Comparison of ENCODE assay signal across 23 cellular contexts in genomic region chr3:49493901-49494300, GRCh38. TPM values are rescaled to one million over a fixed set of nuclear protein-coding genes. Genes with fewer than 3 reads are reported as not detected.
DNase-seq lines count a peak whose midpoint lies in the region; ATAC-seq and TF ChIP-seq lines count a peak whose summit lies in the region.
"Had no signal": no experiment of that assay in that cellular context is flagged by ENCODE, and none has a peak within 500 bp of the region (broad histone marks: within the 10 kb centered on the region; RNA-seq: fewer than 3 reads in every experiment).

No MANE protein-coding gene starts in this region.

- TF ChIP-seq CTCF in WTC11 (IDR thresholded peaks at IDR 0.05) (no peak), fibroblast of the aortic adventitia (IDR thresholded peaks at IDR 0.05; ENCODE audit: insufficient read depth, low read length) (no peak), gastrocnemius medialis (IDR thresholded peaks at IDR 0.05 in 4 of 5, conservative IDR thresholded peaks at IDR 0.05 in 1 of 5) (no peak)

- H3K4me3 Mint-ChIP-seq in CD4-positive, CD25-positive, alpha-beta regulatory T cell = no peak overlapping the region
- H3K4me3 Mint-ChIP-seq in WTC11 = no peak overlapping the region
- H3K4me3 Mint-ChIP-seq: activated CD8-positive, alpha-beta T cell treated with anti-CD3 and anti-CD28 coated beads, Interleukin-2, amount 10 ng/mL, durations not matched to agents 7 days and 5 days; activated T-cell treated with anti-CD3 and anti-CD28 coated beads, Interleukin-2, amount 50 U/mL, for 72 hours had no signal

- peaks cover 19% of the 10 kb centered on the region for H3K36me3 Mint-ChIP-seq in CD4-positive, CD25-positive, alpha-beta regulatory T cell
- H3K36me3 Mint-ChIP-seq in WTC11 = peaks cover 19% of the 10 kb centered on the region

- H3K4me1 ChIP-seq in CD4-positive, CD25-positive, alpha-beta regulatory T cell (ENCODE audit: control insufficient read depth, insufficient read depth, low read length, poor library complexity, severe bottlenecking) = no peaks in the 10 kb centered on the region
- H3K4me1 ChIP-seq in gastrocnemius medialis = peaks cover 29 to 44% of the 10 kb centered on the region in 2 donors

- intact Hi-C loops in gastrocnemius medialis (cut with DNase I; ENCODE audit: low total_unique reads) = no loop called here

- peaks cover 0 to 14% (median 9%) of the 10 kb centered on the region in 4 donors for H3K4me1 Mint-ChIP-seq in CD4-positive, CD25-positive, alpha-beta regulatory T cell
- H3K4me1 Mint-ChIP-seq in WTC11 = peaks cover 3% of the 10 kb centered on the region; the same call in 1 of the 2 replicates

- DNase-seq in CD4-positive, CD25-positive, alpha-beta regulatory T cell = no peak
- no peak for DNase-seq in WTC11 (ENCODE audit: low spot score)
- peak; percentile 73 for DNase-seq in fibroblast of the aortic adventitia (ENCODE audit: low read depth)
- DNase-seq in gastrocnemius medialis = no peak
- no peak for DNase-seq in G401 (ENCODE audit: low spot score)
- no peak for DNase-seq in DMS53 (lab: John Stamatoyannopoulos, UW)
- DNase-seq: activated CD8-positive, alpha-beta T cell treated with anti-CD3 and anti-CD28 coated beads, Interleukin-2, amount 10 ng/mL, durations not matched to agents 7 days and 5 days; activated T-cell treated with anti-CD3 and anti-CD28 coated beads, Interleukin-2, amount 50 U/mL, for 72 hours; amniotic stem cell; cortex of kidney; KBM-7; left ventricle myocardium superior; NCI-H1048; NCI-H2081; NCI-H510A treated with DMSO at 0.1 percent for 48 hours; Right ventricle myocardium superior; stimulated activated naive CD8-positive, alpha-beta T cell treated with anti-CD3 and anti-CD28 coated beads, Interleukin-15, Interleukin-2, amounts not matched to agents 100 U/mL and 50 U/mL, for 24 hours; T-helper 1 cell; WERI-Rb-1 had no signal

- H3K9me3 ChIP-seq in CD4-positive, CD25-positive, alpha-beta regulatory T cell (ENCODE audit: control insufficient read depth in 2 of 2, low read length in 2 of 2) = no peaks in the 10 kb centered on the region
- no peaks in the 10 kb centered on the region for H3K9me3 ChIP-seq in gastrocnemius medialis

- no peaks in the 10 kb centered on the region for H3K27me3 Mint-ChIP-seq in CD4-positive, CD25-positive, alpha-beta regulatory T cell
- no peaks in the 10 kb centered on the region for H3K27me3 Mint-ChIP-seq in WTC11 (ENCODE audit: low read depth)

- POLR2A ChIA-PET in WTC11 (lab: Charles Lee) = interaction anchor here (1.2 kb wide), 1 partner anchor 9 kb away, joined by 4 read pairs; no protein-coding TSS in a partner anchor

- TF ChIP-seq POLR2A in gastrocnemius medialis (IDR thresholded peaks at IDR 0.05) = no peak

- no peak overlapping the region for H3K4me3 ChIP-seq in CD4-positive, CD25-positive, alpha-beta regulatory T cell (ENCODE audit: low read depth, low read length)
- no peak overlapping the region for H3K4me3 ChIP-seq in fibroblast of the aortic adventitia (ENCODE audit: low read depth, low read length)
- H3K4me3 ChIP-seq in gastrocnemius medialis = no peak overlapping the region
- H3K4me3 ChIP-seq: GM12878 had no signal

- no peaks in the 10 kb centered on the region for H3K36me3 ChIP-seq in CD4-positive, CD25-positive, alpha-beta regulatory T cell (ENCODE audit: control insufficient read depth, insufficient read depth, low read length)
- H3K36me3 ChIP-seq in gastrocnemius medialis = peaks cover 0 to 11% of the 10 kb centered on the region in 2 donors
- H3K36me3 ChIP-seq: WERI-Rb-1 had no signal

- H3K27ac ChIP-seq in CD4-positive, CD25-positive, alpha-beta regulatory T cell (ENCODE audit: insufficient read depth, low read length, poor library complexity, severe bottlenecking) = no peak overlapping the region
- H3K27ac ChIP-seq in gastrocnemius medialis = peak overlapping the region; percentile 89 to 99 (median 96)
- H3K27ac ChIP-seq: HL-60, WERI-Rb-1 had no signal

- no peaks in the 10 kb centered on the region for H3K9me3 Mint-ChIP-seq in CD4-positive, CD25-positive, alpha-beta regulatory T cell
- H3K9me3 Mint-ChIP-seq in WTC11 = no peaks in the 10 kb centered on the region
- H3K9me3 Mint-ChIP-seq: activated T-cell treated with anti-CD3 and anti-CD28 coated beads, Interleukin-2, amount 50 U/mL, for 72 hours had no signal

- no peak for ATAC-seq in CD4-positive, CD25-positive, alpha-beta regulatory T cell (ENCODE audit: low read depth in 2 of 2)
- ATAC-seq in WTC11 (no peak), gastrocnemius medialis (no peak), GM18517 (IDR thresholded peaks at IDR 0.05; ENCODE audit: unreplicated experiment) (no peak), GM21528 (IDR thresholded peaks at IDR 0.05; ENCODE audit: low FRiP score, unreplicated experiment) (no peak)
- ATAC-seq: activated CD8-positive, alpha-beta T cell treated with anti-CD3 and anti-CD28 coated beads, Interleukin-2, amount 10 ng/mL, durations not matched to agents 7 days and 5 days; activated T-cell treated with anti-CD3 and anti-CD28 coated beads, Interleukin-2, amount 50 U/mL, for 72 hours; GM12878; left ventricle myocardium superior; stimulated activated naive CD8-positive, alpha-beta T cell treated with anti-CD3 and anti-CD28 coated beads, Interleukin-15, Interleukin-2, amounts not matched to agents 100 U/mL and 50 U/mL, for 24 hours had no signal

- in situ Hi-C loops in gastrocnemius medialis (cut with MboI; ENCODE audit: low sequenced_read_pairs in 4 of 4) = no loop called here
- in situ Hi-C loops in G401 (cut with HindIII; ENCODE audit: low sequenced_read_pairs) = no loop called here

- no peaks in the 10 kb centered on the region for H3K27me3 ChIP-seq in CD4-positive, CD25-positive, alpha-beta regulatory T cell (ENCODE audit: control insufficient read depth, insufficient read depth, low read length)
- no peaks in the 10 kb centered on the region for H3K27me3 ChIP-seq in gastrocnemius medialis

- CTCF ChIA-PET in WTC11 (lab: Charles Lee) = interaction anchor here (1.0 to 1.6 kb wide), 3 partner anchors 40 to 46 kb away, joined by 3 to 9 read pairs (median 4); no protein-coding TSS in a partner anchor

- peak overlapping the region in 2 of 3 donors; percentile 27 to 73 for H3K27ac Mint-ChIP-seq in CD4-positive, CD25-positive, alpha-beta regulatory T cell
- H3K27ac Mint-ChIP-seq in WTC11 = peak overlapping the region; percentile 47; the same call in 1 of the 2 replicates
- H3K27ac Mint-ChIP-seq: activated CD8-positive, alpha-beta T cell treated with anti-CD3 and anti-CD28 coated beads, Interleukin-2, amount 10 ng/mL, durations not matched to agents 7 days and 5 days; activated T-cell treated with anti-CD3 and anti-CD28 coated beads, Interleukin-2, amount 50 U/mL, for 72 hours had no signal

TF ChIP-seq in WTC11, 78 proteins besides CTCF, POLR2A, EP300 and RAD21 (continues in another document):
- no peak for TF ChIP-seq NFATC4 (CRISPR knock-in tag; IDR thresholded peaks at IDR 0.05)
- no peak for TF ChIP-seq ERG (CRISPR knock-in tag; IDR thresholded peaks at IDR 0.05)
- no peak for TF ChIP-seq ZNF219 (CRISPR knock-in tag; IDR thresholded peaks at IDR 0.05; ENCODE audit: borderline replicate concordance)
- TF ChIP-seq AR (CRISPR knock-in tag; IDR thresholded peaks at IDR 0.05) = no peak
- no peak for TF ChIP-seq E2F1 (CRISPR knock-in tag; IDR thresholded peaks at IDR 0.05)

RNA-seq across cellular contexts. Expression of gene DAG1, which starts 23.8 kb away (rescaled TPM):
- total RNA-seq in CD4-positive, CD25-positive, alpha-beta regulatory T cell = 15.7 TPM
- 1 to 10 TPM; 3.2 to 7.0 (median 3.9) TPM for polyA plus RNA-seq in CD4-positive, CD25-positive, alpha-beta regulatory T cell
- total RNA-seq in WTC11 (2021) (113 to 119 TPM (median 115 TPM) in 3 replicates), fibroblast of the aortic adventitia (ENCODE audit: low replicate concordance) (34.1 and 63.4 TPM in 2 replicates), gastrocnemius medialis (100 to 1,000 TPM in 3 of 4 donors, 10 to 100 TPM in 1; 95.0 to 177 (median 109) TPM)
- total RNA-seq in G401 (2014; rRNA removed; shearing (Covaris generic)) = 91.3 and 143 TPM in 2 replicates
